1 cellular context compared by ENCODE assay signal in genomic region chr12:27014859-27015729, GRCh38.
TF ChIP-seq lines count a peak whose summit lies in the region.

No MANE protein-coding gene starts in this region.

TF ChIP-seq in HepG2, 621 proteins besides CTCF, POLR2A, EP300 and RAD21 (continued from another document and continues in another):
- TF ChIP-seq PRDM10 (CRISPR knock-in tag; IDR thresholded peaks at IDR 0.05; ENCODE audit: low read depth) (no peak), ZHX2 (IDR thresholded peaks at IDR 0.05; ENCODE audit: low read depth) (no peak), ZHX2 (CRISPR knock-in tag; IDR thresholded peaks at IDR 0.05; ENCODE audit: borderline replicate concordance) (no peak), TEAD3 (CRISPR knock-in tag; optimal IDR thresholded peaks at IDR 0.05; ENCODE audit: borderline replicate concordance) (peak; percentile 40), IRF1 (CRISPR knock-in tag; IDR thresholded peaks at IDR 0.05; ENCODE audit: low read depth) (no peak), THRA (CRISPR knock-in tag; IDR thresholded peaks at IDR 0.05; ENCODE audit: borderline replicate concordance) (no peak), TBX2 (CRISPR knock-in tag; IDR thresholded peaks at IDR 0.05; ENCODE audit: borderline replicate concordance) (no peak), HMGXB3 (CRISPR knock-in tag; IDR thresholded peaks at IDR 0.05; ENCODE audit: borderline replicate concordance) (0 out of 2 replicates have a peak, but pooled peaks have one; percentile 11), LRRFIP1 (CRISPR knock-in tag; conservative IDR thresholded peaks at IDR 0.05) (0 out of 2 replicates have a peak, but pooled peaks have one; percentile 15), CHD4 (IDR thresholded peaks at IDR 0.05; ENCODE audit: borderline replicate concordance, low read length) (no peak), CREB1 (IDR thresholded peaks at IDR 0.05) (no peak), CREB1 (CRISPR knock-in tag; IDR thresholded peaks at IDR 0.05) (peak; percentile 39; the same call in 1 of the 2 replicates), NAIF1 (CRISPR knock-in tag; IDR thresholded peaks at IDR 0.05; ENCODE audit: borderline replicate concordance) (no peak), ZBTB40 (IDR thresholded peaks at IDR 0.05) (no peak), ZBTB40 (CRISPR knock-in tag; IDR thresholded peaks at IDR 0.05) (no peak), ZNF101 (CRISPR knock-in tag; IDR thresholded peaks at IDR 0.05; ENCODE audit: borderline replicate concordance, low read depth) (no peak), EED (CRISPR knock-in tag; IDR thresholded peaks at IDR 0.05) (no peak), SMAD9 (CRISPR knock-in tag; IDR thresholded peaks at IDR 0.05) (no peak), NCOA1 (CRISPR knock-in tag; IDR thresholded peaks at IDR 0.05) (no peak), MBNL3 (CRISPR knock-in tag; conservative IDR thresholded peaks at IDR 0.05) (no peak), ZBTB20 (CRISPR knock-in tag; IDR thresholded peaks at IDR 0.05; ENCODE audit: borderline replicate concordance, low read depth) (no peak)
